Comparison of ENCODE assay signal across 16 cellular contexts in the genomic region with DNA sequence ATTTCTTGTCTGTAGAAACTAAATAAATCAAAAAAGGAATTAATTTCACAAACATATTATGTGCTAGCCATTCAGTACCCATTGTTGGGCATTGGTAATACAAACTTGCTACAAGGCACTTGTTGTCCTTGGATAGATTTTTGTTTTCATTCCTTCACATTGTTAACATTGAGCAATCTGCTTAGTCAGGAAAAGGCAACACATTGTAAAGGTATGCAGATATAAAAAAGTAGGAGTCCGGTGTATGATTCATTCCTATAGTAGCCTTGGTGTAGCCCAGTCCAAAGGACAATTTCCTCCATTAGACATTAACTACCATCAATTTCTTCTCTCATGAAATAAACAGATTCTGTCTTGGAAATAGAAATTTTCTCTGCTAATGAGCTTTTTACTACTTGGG.
DNase-seq lines count a peak whose midpoint lies in the region; ATAC-seq, FAIRE-seq and TF ChIP-seq lines count a peak whose summit lies in the region.
"Had no signal": no experiment of that assay in that cellular context is flagged by ENCODE, and none has a peak within 500 bp of the region (broad histone marks: within the 10 kb centered on the region; RNA-seq: fewer than 3 reads in every experiment).

No MANE protein-coding gene starts in this region.

- POLR2A ChIA-PET in A549 (lab: Yijun Ruan, JAX) (no interaction called here), HepG2 (lab: Yijun Ruan, JAX) (no interaction called here)

- no peaks in the 10 kb centered on the region for H4K20me1 ChIP-seq in HepG2 (ENCODE audit: insufficient read depth, low read length)

- H3K27ac Mint-ChIP-seq in chondrocyte (ENCODE audit: unreplicated experiment) (peak overlapping the region; percentile 71), T-helper 17 cell (no peak overlapping the region)
- H3K27ac Mint-ChIP-seq: activated CD8-positive, alpha-beta T cell treated with anti-CD3 and anti-CD28 coated beads for 36 hours; activated naive CD8-positive, alpha-beta T cell treated with anti-CD3 and anti-CD28 coated beads, Interleukin-2, amount 50 U/mL, for 24 hours; B cell; IgD-negative memory B cell had no signal

- TF ChIP-seq EP300 in A549 (IDR thresholded peaks at IDR 0.05) (0 out of 5 replicates have a peak, but pooled peaks of 1 of the 2 experiments have one; percentile 35), Ishikawa (IDR thresholded peaks at IDR 0.05; ENCODE audit: borderline replicate concordance) (peak; percentile 33; the same call in 1 of the 2 replicates), HepG2 (IDR thresholded peaks at IDR 0.05; ENCODE audit: low read depth in 2 of 2, low read length in 2 of 2) (no peak), HepG2 (CRISPR knock-in tag; IDR thresholded peaks at IDR 0.05; ENCODE audit: borderline replicate concordance) (no peak)

- H3K36me3 ChIP-seq in HepG2 (replicated peaks in 1 of 2; ENCODE audit: control insufficient read depth in 1 of 2, insufficient read depth in 2 of 2, low read length in 2 of 2): no peaks in the 10 kb centered on the region
- H3K36me3 ChIP-seq: heart right ventricle, tibial artery had no signal

- TF ChIP-seq POLR2A in A549 (IDR thresholded peaks at IDR 0.05; ENCODE audit: low read length): no peak
- no peak for TF ChIP-seq POLR2A in HepG2 (IDR thresholded peaks at IDR 0.05; ENCODE audit: insufficient read depth in 1 of 2, low read depth in 2 of 2, low read length in 2 of 2)

- no peaks in the 10 kb centered on the region for H3K9me3 ChIP-seq in A549
- no peaks in the 10 kb centered on the region for H3K9me3 ChIP-seq in HepG2 (ENCODE audit: low read length)
- H3K9me3 ChIP-seq in T-helper 17 cell (ENCODE audit: control insufficient read depth, low read length, poor library complexity, severe bottlenecking): no peaks in the 10 kb centered on the region
- H3K9me3 ChIP-seq: heart right ventricle, tibial artery had no signal

- H3K4me3 ChIP-seq in A549: no peak overlapping the region
- H3K4me3 ChIP-seq in HepG2 (replicated peaks in 1 of 3; ENCODE audit: insufficient read depth in 1 of 3, low read depth in 2 of 3, low read length in 3 of 3): no peak overlapping the region
- H3K4me3 ChIP-seq: heart right ventricle, SK-N-MC, tibial artery had no signal

- TF ChIP-seq CTCF in A549 (IDR thresholded peaks at IDR 0.05) (no peak), chondrocyte (IDR thresholded peaks at IDR 0.05) (no peak), HepG2 (CRISPR knock-in tag; IDR thresholded peaks at IDR 0.05) (no peak)

- intact Hi-C loops in HepG2 (cut with micrococcal nuclease; ENCODE audit: unreplicated experiment): no loop called here

- 0% methylated on average over 1 of the region's 1 CpG for WGBS in A549 (ENCODE audit: missing lambda C conversion rate)
- WGBS in HepG2 (ENCODE audit: low lambda C conversion rate): 9% methylated on average over 1 of the region's 1 CpG

- CTCF ChIA-PET in A549 (lab: Yijun Ruan, JAX) (interaction anchor here (1.4 kb wide), 1 partner anchor 12 kb away, joined by 4 read pairs; no protein-coding TSS in a partner anchor), HepG2 (lab: Yijun Ruan, JAX; ENCODE audit: low intra/inter-chr PET ratio, low total read pairs) (no interaction called here)

- H3K27me3 Mint-ChIP-seq in chondrocyte (ENCODE audit: low read depth): no peaks in the 10 kb centered on the region
- peaks cover 6% of the 10 kb centered on the region for H3K27me3 Mint-ChIP-seq in T-helper 17 cell
- H3K27me3 Mint-ChIP-seq: IgD-negative memory B cell had no signal

- H3K4me1 ChIP-seq in A549 (peaks cover 34% of the 10 kb centered on the region), HepG2 (ENCODE audit: insufficient read depth, low read length) (peaks cover 21% of the 10 kb centered on the region)

- H3K4me3 Mint-ChIP-seq in chondrocyte (ENCODE audit: unreplicated experiment) (no peak overlapping the region), T-helper 17 cell (no peak overlapping the region)
- H3K4me3 Mint-ChIP-seq: activated CD8-positive, alpha-beta T cell treated with anti-CD3 and anti-CD28 coated beads for 36 hours; activated naive CD8-positive, alpha-beta T cell treated with anti-CD3 and anti-CD28 coated beads, Interleukin-2, amount 50 U/mL, for 24 hours; B cell; IgD-negative memory B cell had no signal

- in situ Hi-C loops in HepG2 (cut with HindIII; ENCODE audit: extremely low pct_ligation_motif_present, low pct_unique_long_range_greater_than_20kb): no loop called here

- H3K4me1 Mint-ChIP-seq in chondrocyte (ENCODE audit: low read depth) (peaks cover 48% of the 10 kb centered on the region), T-helper 17 cell (peaks cover 6% of the 10 kb centered on the region)
- H3K4me1 Mint-ChIP-seq: B cell, IgD-negative memory B cell had no signal

- FAIRE-seq in A549 (lab: Jason Lieb, UNC) (no peak), HepG2 (lab: Jason Lieb, UNC) (no peak)

- DNase-seq in A549 (ENCODE audit: low read depth in 1 of 2, low spot score in 1 of 2) (peak; percentile 71 to 73), chondrocyte (ENCODE audit: low spot score) (no peak), HepG2 (ENCODE audit: low spot score) (peak; percentile 64), middle frontal gyrus (ENCODE audit: extremely low spot score, low spot score) (no peak), T-helper 17 cell (no peak)
- DNase-seq: activated CD8-positive, alpha-beta T cell treated with anti-CD3 and anti-CD28 coated beads for 36 hours; activated naive CD8-positive, alpha-beta T cell treated with anti-CD3 and anti-CD28 coated beads, Interleukin-2, amount 50 U/mL, for 24 hours; heart right ventricle; NCI-H446; tibial artery had no signal

- H3K4me2 ChIP-seq in A549: peak overlapping the region; percentile 68
- no peak overlapping the region for H3K4me2 ChIP-seq in HepG2 (ENCODE audit: low read depth, low read length)

- ATAC-seq in A549: peak; percentile 96 to 97
- peak; percentile 82 for ATAC-seq in HepG2
- no peak for ATAC-seq in GM19395 (IDR thresholded peaks at IDR 0.05; ENCODE audit: unreplicated experiment)
- ATAC-seq in T-helper 17 cell: no peak
- no peak for ATAC-seq in GM21381 (IDR thresholded peaks at IDR 0.05; ENCODE audit: unreplicated experiment)
- ATAC-seq: activated CD8-positive, alpha-beta T cell treated with anti-CD3 and anti-CD28 coated beads for 36 hours; activated naive CD8-positive, alpha-beta T cell treated with anti-CD3 and anti-CD28 coated beads, Interleukin-2, amount 50 U/mL, for 24 hours; heart right ventricle had no signal

- H3K36me3 Mint-ChIP-seq in chondrocyte (ENCODE audit: low read depth): no peaks in the 10 kb centered on the region
- H3K36me3 Mint-ChIP-seq in T-helper 17 cell (ENCODE audit: low read depth): peaks cover 2% of the 10 kb centered on the region
- H3K36me3 Mint-ChIP-seq: IgD-negative memory B cell had no signal

- no peak overlapping the region for H3K9ac ChIP-seq in HepG2 (ENCODE audit: insufficient read depth, low read depth, low read length)

- TF ChIP-seq RAD21 in A549 (conservative IDR thresholded peaks at IDR 0.05 in 1 of 2, IDR thresholded peaks at IDR 0.05 in 1 of 2) (0 out of 5 replicates have a peak, but pooled peaks of 1 of the 2 experiments have one; percentile 17), Ishikawa (IDR thresholded peaks at IDR 0.05; ENCODE audit: low read depth) (no peak), HepG2 (CRISPR knock-in tag; IDR thresholded peaks at IDR 0.05) (no peak)

- H3K27ac ChIP-seq in A549: peak overlapping the region; percentile 67 to 78
- H3K27ac ChIP-seq in HepG2 (ENCODE audit: extremely low read length, insufficient read depth, low read length): no peak overlapping the region
- H3K27ac ChIP-seq: heart right ventricle, SK-N-MC, tibial artery had no signal

- no TSS peak for BruUV-seq in HepG2 (replicated peaks; lab: Mats Ljungman, UMichigan)

- no peaks in the 10 kb centered on the region for H3K27me3 ChIP-seq in HepG2 (ENCODE audit: control insufficient read depth in 1 of 2, insufficient read depth in 2 of 2, low read length in 2 of 2)
- H3K27me3 ChIP-seq: heart right ventricle, tibial artery had no signal

- H2AFZ ChIP-seq in HepG2 (ENCODE audit: low read length): no peak overlapping the region

- no peaks in the 10 kb centered on the region for H3K79me2 ChIP-seq in HepG2 (ENCODE audit: insufficient read depth, low read length)

- no peaks in the 10 kb centered on the region for H3K9me3 Mint-ChIP-seq in chondrocyte (ENCODE audit: low read depth)
- H3K9me3 Mint-ChIP-seq: activated CD8-positive, alpha-beta T cell treated with anti-CD3 and anti-CD28 coated beads for 36 hours; activated naive CD8-positive, alpha-beta T cell treated with anti-CD3 and anti-CD28 coated beads, Interleukin-2, amount 50 U/mL, for 24 hours; IgD-negative memory B cell had no signal

TF ChIP-seq in A549, 52 proteins besides CTCF, POLR2A, EP300 and RAD21 (continues in another document):
- TF ChIP-seq, protein P1, sequence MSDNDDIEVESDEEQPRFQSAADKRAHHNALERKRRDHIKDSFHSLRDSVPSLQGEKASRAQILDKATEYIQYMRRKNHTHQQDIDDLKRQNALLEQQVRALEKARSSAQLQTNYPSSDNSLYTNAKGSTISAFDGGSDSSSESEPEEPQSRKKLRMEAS (IDR thresholded peaks at IDR 0.05): no peak
- TF ChIP-seq HOXA7 (CRISPR knock-in tag; IDR thresholded peaks at IDR 0.05): no peak
- no peak for TF ChIP-seq CBX2 (IDR thresholded peaks at IDR 0.05; ENCODE audit: borderline replicate concordance, low read depth)
- peak; percentile 72 to 95; a peak in 3 of 4 replicates for TF ChIP-seq CEBPB (IDR thresholded peaks at IDR 0.05)
- no peak for TF ChIP-seq ESRRA (IDR thresholded peaks at IDR 0.05; ENCODE audit: borderline replicate concordance, low read length)

TF ChIP-seq in Ishikawa, 13 proteins besides CTCF, POLR2A, EP300 and RAD21:
- TF ChIP-seq TEAD4 (IDR thresholded peaks at IDR 0.05) (peak; percentile 54), CEBPB (IDR thresholded peaks at IDR 0.05) (peak; percentile 90)
- TF ChIP-seq, protein P1 (IDR thresholded peaks at IDR 0.05): no peak

Comparison
In these comparisons a context has a peak if more than half of its experiments do, and no peak if none do; other contexts are left out.
1. ATAC-seq: peak in A549 (2 of 2) and HepG2 (single experiment); none in GM19395 (single experiment), T-helper 17 cell (single experiment) and GM21381 (single experiment).
2. DNase-seq: peak in A549 (2 of 2) and HepG2 (single experiment); none in chondrocyte (single experiment), middle frontal gyrus (single experiment) and T-helper 17 cell (0 of 3).